25 cellular contexts compared by ENCODE assay signal in the genomic region with DNA sequence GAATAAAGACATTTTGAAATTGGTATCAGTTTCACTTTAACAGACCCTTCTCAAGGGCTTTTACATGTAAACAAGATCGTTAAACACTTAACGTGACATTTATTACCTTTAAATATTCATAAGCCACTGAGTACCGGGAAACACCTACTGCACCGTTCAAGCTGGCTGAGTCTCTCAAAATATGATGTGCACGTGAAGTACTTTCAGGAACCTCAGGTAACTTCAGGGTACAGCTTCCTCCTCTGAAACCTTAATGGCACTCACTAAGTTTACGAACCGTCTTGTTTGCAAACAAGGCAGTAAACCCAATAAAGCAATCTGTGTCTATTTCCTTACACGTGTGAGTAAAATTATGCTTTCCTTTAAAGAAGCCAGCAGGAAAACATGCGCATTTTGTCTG.
DNase-seq lines count a peak whose midpoint lies in the region; ATAC-seq and TF ChIP-seq lines count a peak whose summit lies in the region.
"Had no signal": no experiment of that assay in that cellular context is flagged by ENCODE, and none has a peak within 500 bp of the region (broad histone marks: within the 10 kb centered on the region; RNA-seq: fewer than 3 reads in every experiment).

No MANE protein-coding gene starts in this region.

- H3K27ac ChIP-seq in GM23338 (ENCODE audit: low read depth) (no peak overlapping the region), left lung (no peak overlapping the region), mesenchymal stem cell (ENCODE audit: low read length, poor library complexity, severe bottlenecking) (no peak overlapping the region)
- H3K27ac ChIP-seq: right atrium auricular region had no signal

- peaks cover 4% of the 10 kb centered on the region for H3K9me2 ChIP-seq in GM23338 (ENCODE audit: insufficient read depth)

- H3K36me3 ChIP-seq in GM23338 (ENCODE audit: insufficient read depth): no peaks in the 10 kb centered on the region
- no peaks in the 10 kb centered on the region for H3K36me3 ChIP-seq in left lung
- H3K36me3 ChIP-seq in mesenchymal stem cell (ENCODE audit: control insufficient read depth in 1 of 2, insufficient read depth in 2 of 2, low read depth in 1 of 2, low read length in 2 of 2): no peaks in the 10 kb centered on the region
- H3K36me3 ChIP-seq: right atrium auricular region had no signal

- H3K4me3 ChIP-seq in GM23338 (no peak overlapping the region), left lung (no peak overlapping the region), mesenchymal stem cell (ENCODE audit: insufficient read depth in 1 of 2, low read depth in 1 of 2, low read length in 2 of 2) (no peak overlapping the region)
- H3K4me3 ChIP-seq: right atrium auricular region had no signal

- 52% methylated on average over 9 of the region's 9 CpGs for WGBS in mesenchymal stem cell

- no peak overlapping the region for H2BK120ac ChIP-seq in mesenchymal stem cell (ENCODE audit: low read depth, low read length)

- no peak overlapping the region for H4K8ac ChIP-seq in mesenchymal stem cell (ENCODE audit: low read length)

- no peaks in the 10 kb centered on the region for H4K20me1 ChIP-seq in GM23338 (replicated peaks; ENCODE audit: insufficient read depth)

- no peak overlapping the region for H3K27ac Mint-ChIP-seq in GM23338
- no peak overlapping the region for H3K27ac Mint-ChIP-seq in activated T-helper 2 cell treated with anti-CD3 and anti-CD28 coated beads, Interferon-gamma antibody, Interleukin-2, Interleukin-4, amounts not matched to agents 10 μg/mL and 5 μg/mL and 100 μg/mL, durations not matched to agents 14 hours and 24 hours and 36 hours
- H3K27ac Mint-ChIP-seq: activated CD4-positive, alpha-beta T cell treated with anti-CD3 and anti-CD28 coated beads, Interleukin-2, amount 10 ng/mL, durations not matched to agents 7 days and 5 days; activated naive CD8-positive, alpha-beta T cell treated with anti-CD3 and anti-CD28 coated beads for 36 hours; stimulated activated naive B cell treated with anti-CD40 and anti-IgM and Interleukin-4, amounts not matched to agents 10 μg/mL and 1 μg/mL and 100 μg/mL, for 72 hours; T-cell; type B pancreatic cell had no signal

- ATAC-seq in GM23338: no peak
- ATAC-seq in left lung: peak; percentile 78
- ATAC-seq: T-cell had no signal

- DNase-seq in DMS53 (lab: John Stamatoyannopoulos, UW): peak; percentile 57
- no peak for DNase-seq in DMS53 treated with DMSO at 0.1 percent for 48 hours (lab: John Stamatoyannopoulos, UW; ENCODE audit: unreplicated experiment)
- DNase-seq in GM23338 (ENCODE audit: low spot score): no peak
- peak; percentile 22 for DNase-seq in NCI-H774 (lab: John Stamatoyannopoulos, UW)
- no peak for DNase-seq in left lung
- DNase-seq in NCI-H128 (lab: John Stamatoyannopoulos, UW; ENCODE audit: unreplicated experiment): no peak
- no peak for DNase-seq in mesenchymal stem cell
- no peak for DNase-seq in activated T-helper 2 cell treated with anti-CD3 and anti-CD28 coated beads, Interferon-gamma antibody, Interleukin-2, Interleukin-4, amounts not matched to agents 10 μg/mL and 5 μg/mL and 100 μg/mL, durations not matched to agents 14 hours and 24 hours and 36 hours (ENCODE audit: low spot score)
- DNase-seq: 8988T; activated CD4-positive, alpha-beta T cell treated with anti-CD3 and anti-CD28 coated beads, Interleukin-2, amount 10 ng/mL, durations not matched to agents 7 days and 5 days; activated effector memory CD4-positive, alpha-beta T cell treated with anti-CD3 and anti-CD28 coated beads, Interleukin-2, amount 50 U/mL, for 16 hours; activated naive CD8-positive, alpha-beta T cell treated with anti-CD3 and anti-CD28 coated beads for 36 hours; anterior cingulate cortex; C1 segment of cervical spinal cord; Caco-2; hippocampal formation; NCI-H1092; NCI-H2171 treated with DMSO at 0.1 percent for 48 hours; NCI-H82; small intestine; stimulated activated naive B cell treated with anti-CD40 and anti-IgM and Interleukin-4, amounts not matched to agents 10 μg/mL and 1 μg/mL and 100 μg/mL, for 72 hours; substantia nigra; T-cell had no signal

- H3F3A ChIP-seq in GM23338 (replicated peaks; ENCODE audit: low read depth): no peaks in the 10 kb centered on the region

- H3K23ac ChIP-seq in mesenchymal stem cell (ENCODE audit: low read length in 2 of 2): no peak overlapping the region

- H2BK5ac ChIP-seq in mesenchymal stem cell (ENCODE audit: low read depth, low read length, poor library complexity, severe bottlenecking): no peak overlapping the region

- H3K4me1 ChIP-seq in GM23338 (ENCODE audit: insufficient read depth) (peaks cover 20% of the 10 kb centered on the region; the same call in 1 of the 2 replicates), left lung (no peaks in the 10 kb centered on the region), mesenchymal stem cell (ENCODE audit: control insufficient read depth, insufficient read depth, low read depth, low read length) (no peaks in the 10 kb centered on the region)
- H3K4me1 ChIP-seq: Caco-2, right atrium auricular region had no signal

- H3K27me3 Mint-ChIP-seq in GM23338 (ENCODE audit: insufficient read depth, low read depth, poor library complexity): no peaks in the 10 kb centered on the region
- no peaks in the 10 kb centered on the region for H3K27me3 Mint-ChIP-seq in activated T-helper 2 cell treated with anti-CD3 and anti-CD28 coated beads, Interferon-gamma antibody, Interleukin-2, Interleukin-4, amounts not matched to agents 10 μg/mL and 5 μg/mL and 100 μg/mL, durations not matched to agents 14 hours and 24 hours and 36 hours (ENCODE audit: low read depth)
- H3K27me3 Mint-ChIP-seq: activated CD4-positive, alpha-beta T cell treated with anti-CD3 and anti-CD28 coated beads, Interleukin-2, amount 10 ng/mL, durations not matched to agents 7 days and 5 days; type B pancreatic cell had no signal

- TF ChIP-seq CTCF in GM23338 (conservative IDR thresholded peaks at IDR 0.05; ENCODE audit: low read depth in 2 of 2) (no peak), left lung (IDR thresholded peaks at IDR 0.05) (no peak)

- no peaks in the 10 kb centered on the region for H3K9me3 ChIP-seq in left lung
- no peaks in the 10 kb centered on the region for H3K9me3 ChIP-seq in mesenchymal stem cell (ENCODE audit: control insufficient read depth, low read length)
- H3K9me3 ChIP-seq: Caco-2, right atrium auricular region had no signal

- no peak overlapping the region for H3K14ac ChIP-seq in mesenchymal stem cell (ENCODE audit: low read length in 2 of 2)

- no peaks in the 10 kb centered on the region for H3K79me1 ChIP-seq in mesenchymal stem cell (replicated peaks; ENCODE audit: low read length, poor library complexity, severe bottlenecking)

- no peaks in the 10 kb centered on the region for H3K9me3 Mint-ChIP-seq in GM23338
- H3K9me3 Mint-ChIP-seq in activated T-helper 2 cell treated with anti-CD3 and anti-CD28 coated beads, Interferon-gamma antibody, Interleukin-2, Interleukin-4, amounts not matched to agents 10 μg/mL and 5 μg/mL and 100 μg/mL, durations not matched to agents 14 hours and 24 hours and 36 hours: no peaks in the 10 kb centered on the region
- H3K9me3 Mint-ChIP-seq: activated CD4-positive, alpha-beta T cell treated with anti-CD3 and anti-CD28 coated beads, Interleukin-2, amount 10 ng/mL, durations not matched to agents 7 days and 5 days; type B pancreatic cell had no signal

- intact Hi-C loops in left lung (cut with DNase I): no loop called here
- intact Hi-C loops in activated T-helper 2 cell treated with anti-CD3 and anti-CD28 coated beads, Interferon-gamma antibody, Interleukin-2, Interleukin-4, amounts not matched to agents 10 μg/mL and 5 μg/mL and 100 μg/mL, durations not matched to agents 14 hours and 24 hours and 36 hours (cut with micrococcal nuclease): no loop called here

- H3K4ac ChIP-seq in mesenchymal stem cell (ENCODE audit: low read depth in 1 of 2, low read length in 2 of 2): no peak overlapping the region

- H3K36me3 Mint-ChIP-seq in GM23338 (ENCODE audit: low read depth): no peaks in the 10 kb centered on the region
- H3K36me3 Mint-ChIP-seq in activated T-helper 2 cell treated with anti-CD3 and anti-CD28 coated beads, Interferon-gamma antibody, Interleukin-2, Interleukin-4, amounts not matched to agents 10 μg/mL and 5 μg/mL and 100 μg/mL, durations not matched to agents 14 hours and 24 hours and 36 hours (ENCODE audit: low read depth): no peaks in the 10 kb centered on the region
- H3K36me3 Mint-ChIP-seq: activated naive CD8-positive, alpha-beta T cell treated with anti-CD3 and anti-CD28 coated beads for 36 hours; stimulated activated naive B cell treated with anti-CD40 and anti-IgM and Interleukin-4, amounts not matched to agents 10 μg/mL and 1 μg/mL and 100 μg/mL, for 72 hours; T-cell; type B pancreatic cell had no signal

- H2AFZ ChIP-seq in GM23338 (peak overlapping the region; percentile 34), mesenchymal stem cell (ENCODE audit: low read depth, low read length) (no peak overlapping the region)

- no peak overlapping the region for H2BK12ac ChIP-seq in mesenchymal stem cell (ENCODE audit: low read length in 2 of 2)

- 0 out of 2 replicates have a peak overlapping the region, but pooled peaks have one; percentile 11 for H3K4me2 ChIP-seq in GM23338
- no peak overlapping the region for H3K4me2 ChIP-seq in mesenchymal stem cell (ENCODE audit: low read length, poor library complexity, severe bottlenecking)

- H3K27me3 ChIP-seq in GM23338 (ENCODE audit: insufficient read depth): no peaks in the 10 kb centered on the region
- H3K27me3 ChIP-seq in left lung: no peaks in the 10 kb centered on the region
- H3K27me3 ChIP-seq in mesenchymal stem cell (ENCODE audit: control insufficient read depth in 1 of 2, insufficient read depth in 1 of 2, low read length in 2 of 2): no peaks in the 10 kb centered on the region
- H3K27me3 ChIP-seq: right atrium auricular region had no signal

- H2BK15ac ChIP-seq in mesenchymal stem cell (ENCODE audit: low read depth, poor library complexity, severe bottlenecking): no peak overlapping the region

- H3K9ac ChIP-seq in mesenchymal stem cell (ENCODE audit: low read length): no peak overlapping the region

- peaks cover 15% of the 10 kb centered on the region; the same call in 2 of the 3 replicates for H3K4me1 Mint-ChIP-seq in GM23338
- H3K4me1 Mint-ChIP-seq in activated T-helper 2 cell treated with anti-CD3 and anti-CD28 coated beads, Interferon-gamma antibody, Interleukin-2, Interleukin-4, amounts not matched to agents 10 μg/mL and 5 μg/mL and 100 μg/mL, durations not matched to agents 14 hours and 24 hours and 36 hours (ENCODE audit: low read depth): no peaks in the 10 kb centered on the region
- H3K4me1 Mint-ChIP-seq: activated CD4-positive, alpha-beta T cell treated with anti-CD3 and anti-CD28 coated beads, Interleukin-2, amount 10 ng/mL, durations not matched to agents 7 days and 5 days; activated naive CD8-positive, alpha-beta T cell treated with anti-CD3 and anti-CD28 coated beads for 36 hours; stimulated activated naive B cell treated with anti-CD40 and anti-IgM and Interleukin-4, amounts not matched to agents 10 μg/mL and 1 μg/mL and 100 μg/mL, for 72 hours; T-cell had no signal

- H4K91ac ChIP-seq in mesenchymal stem cell (ENCODE audit: low read length): no peak overlapping the region

- H2AK5ac ChIP-seq in mesenchymal stem cell (ENCODE audit: low read length, severe bottlenecking): no peak overlapping the region

- H3K18ac ChIP-seq in mesenchymal stem cell (ENCODE audit: low read depth in 1 of 2, low read length in 2 of 2): no peak overlapping the region

- no peak overlapping the region for H3K4me3 Mint-ChIP-seq in GM23338
- H3K4me3 Mint-ChIP-seq in activated T-helper 2 cell treated with anti-CD3 and anti-CD28 coated beads, Interferon-gamma antibody, Interleukin-2, Interleukin-4, amounts not matched to agents 10 μg/mL and 5 μg/mL and 100 μg/mL, durations not matched to agents 14 hours and 24 hours and 36 hours (ENCODE audit: low read depth): no peak overlapping the region
- H3K4me3 Mint-ChIP-seq: activated CD4-positive, alpha-beta T cell treated with anti-CD3 and anti-CD28 coated beads, Interleukin-2, amount 10 ng/mL, durations not matched to agents 7 days and 5 days; activated naive CD8-positive, alpha-beta T cell treated with anti-CD3 and anti-CD28 coated beads for 36 hours; stimulated activated naive B cell treated with anti-CD40 and anti-IgM and Interleukin-4, amounts not matched to agents 10 μg/mL and 1 μg/mL and 100 μg/mL, for 72 hours; T-cell; type B pancreatic cell had no signal

- H3K79me2 ChIP-seq in GM23338 (replicated peaks; ENCODE audit: insufficient read depth): no peaks in the 10 kb centered on the region

Comparison
In these comparisons a context has a peak if more than half of its experiments do, and no peak if none do; other contexts are left out.
1. DNase-seq: peak in DMS53 (single experiment) and NCI-H774 (single experiment); none in DMS53 treated with DMSO at 0.1 percent for 48 hours (single experiment), GM23338 (single experiment), left lung (0 of 2), NCI-H128 (single experiment), mesenchymal stem cell (single experiment) and activated T-helper 2 cell treated with anti-CD3 and anti-CD28 coated beads, Interferon-gamma antibody, Interleukin-2, Interleukin-4, amounts not matched to agents 10 μg/mL and 5 μg/mL and 100 μg/mL, durations not matched to agents 14 hours and 24 hours and 36 hours (single experiment).